In the genomic region with DNA sequence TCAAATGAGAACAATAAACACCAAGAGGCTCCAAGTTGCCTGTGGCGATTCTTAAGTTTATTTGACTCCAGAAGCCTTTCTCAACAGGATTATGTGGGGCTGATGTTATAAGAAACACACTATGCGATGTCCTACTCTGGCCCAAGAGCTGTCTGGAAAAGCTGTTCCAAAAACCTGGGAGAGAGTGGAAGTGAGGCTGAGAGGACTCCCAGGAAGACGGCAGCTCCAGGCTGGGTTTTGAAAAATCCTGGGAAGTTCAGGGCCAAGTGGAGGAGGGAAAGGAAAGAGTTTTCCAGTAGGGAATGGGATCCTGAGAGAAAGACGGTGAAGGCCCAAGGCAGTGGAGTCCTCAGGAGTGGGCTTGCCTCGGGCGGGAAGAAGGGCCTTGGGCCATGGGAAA, we compare ENCODE assay signal across 2 cellular contexts.
TF ChIP-seq lines count a peak whose summit lies in the region.

No MANE protein-coding gene starts in this region.

TF ChIP-seq in HepG2, 621 proteins besides CTCF, POLR2A, EP300 and RAD21:
- TF ChIP-seq SCMH1 (CRISPR knock-in tag; IDR thresholded peaks at IDR 0.05; ENCODE audit: borderline replicate concordance) (no peak), NFKB2 (CRISPR knock-in tag; IDR thresholded peaks at IDR 0.05; ENCODE audit: borderline replicate concordance) (no peak), RBM39 (IDR thresholded peaks at IDR 0.05; ENCODE audit: low read depth, low read length, poor library complexity, severe bottlenecking) (no peak), ZNF788 (CRISPR knock-in tag; IDR thresholded peaks at IDR 0.05; ENCODE audit: borderline replicate concordance) (no peak), ZNF501 (CRISPR knock-in tag; IDR thresholded peaks at IDR 0.05) (no peak), SIN3B (IDR thresholded peaks at IDR 0.05; ENCODE audit: low read length) (no peak)
- TF ChIP-seq, protein P1, sequence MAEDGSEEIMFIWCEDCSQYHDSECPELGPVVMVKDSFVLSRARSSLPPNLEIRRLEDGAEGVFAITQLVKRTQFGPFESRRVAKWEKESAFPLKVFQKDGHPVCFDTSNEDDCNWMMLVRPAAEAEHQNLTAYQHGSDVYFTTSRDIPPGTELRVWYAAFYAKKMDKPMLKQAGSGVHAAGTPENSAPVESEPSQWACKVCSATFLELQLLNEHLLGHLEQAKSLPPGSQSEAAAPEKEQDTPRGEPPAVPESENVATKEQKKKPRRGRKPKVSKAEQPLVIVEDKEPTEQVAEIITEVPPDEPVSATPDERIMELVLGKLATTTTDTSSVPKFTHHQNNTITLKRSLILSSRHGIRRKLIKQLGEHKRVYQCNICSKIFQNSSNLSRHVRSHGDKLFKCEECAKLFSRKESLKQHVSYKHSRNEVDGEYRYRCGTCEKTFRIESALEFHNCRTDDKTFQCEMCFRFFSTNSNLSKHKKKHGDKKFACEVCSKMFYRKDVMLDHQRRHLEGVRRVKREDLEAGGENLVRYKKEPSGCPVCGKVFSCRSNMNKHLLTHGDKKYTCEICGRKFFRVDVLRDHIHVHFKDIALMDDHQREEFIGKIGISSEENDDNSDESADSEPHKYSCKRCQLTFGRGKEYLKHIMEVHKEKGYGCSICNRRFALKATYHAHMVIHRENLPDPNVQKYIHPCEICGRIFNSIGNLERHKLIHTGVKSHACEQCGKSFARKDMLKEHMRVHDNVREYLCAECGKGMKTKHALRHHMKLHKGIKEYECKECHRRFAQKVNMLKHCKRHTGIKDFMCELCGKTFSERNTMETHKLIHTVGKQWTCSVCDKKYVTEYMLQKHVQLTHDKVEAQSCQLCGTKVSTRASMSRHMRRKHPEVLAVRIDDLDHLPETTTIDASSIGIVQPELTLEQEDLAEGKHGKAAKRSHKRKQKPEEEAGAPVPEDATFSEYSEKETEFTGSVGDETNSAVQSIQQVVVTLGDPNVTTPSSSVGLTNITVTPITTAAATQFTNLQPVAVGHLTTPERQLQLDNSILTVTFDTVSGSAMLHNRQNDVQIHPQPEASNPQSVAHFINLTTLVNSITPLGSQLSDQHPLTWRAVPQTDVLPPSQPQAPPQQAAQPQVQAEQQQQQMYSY (CRISPR knock-in tag; IDR thresholded peaks at IDR 0.05) = peak; percentile 29; the same call in 1 of the 2 replicates

TF ChIP-seq in WTC11, 78 proteins besides CTCF, POLR2A, EP300 and RAD21:
- TF ChIP-seq, protein P1 (CRISPR knock-in tag; IDR thresholded peaks at IDR 0.05) = peak; percentile 77
- TF ChIP-seq, protein P2, sequence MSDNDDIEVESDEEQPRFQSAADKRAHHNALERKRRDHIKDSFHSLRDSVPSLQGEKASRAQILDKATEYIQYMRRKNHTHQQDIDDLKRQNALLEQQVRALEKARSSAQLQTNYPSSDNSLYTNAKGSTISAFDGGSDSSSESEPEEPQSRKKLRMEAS (CRISPR knock-in tag; IDR thresholded peaks at IDR 0.05) = no peak
